ENCODE assay signal across 10 cellular contexts in the genomic region with DNA sequence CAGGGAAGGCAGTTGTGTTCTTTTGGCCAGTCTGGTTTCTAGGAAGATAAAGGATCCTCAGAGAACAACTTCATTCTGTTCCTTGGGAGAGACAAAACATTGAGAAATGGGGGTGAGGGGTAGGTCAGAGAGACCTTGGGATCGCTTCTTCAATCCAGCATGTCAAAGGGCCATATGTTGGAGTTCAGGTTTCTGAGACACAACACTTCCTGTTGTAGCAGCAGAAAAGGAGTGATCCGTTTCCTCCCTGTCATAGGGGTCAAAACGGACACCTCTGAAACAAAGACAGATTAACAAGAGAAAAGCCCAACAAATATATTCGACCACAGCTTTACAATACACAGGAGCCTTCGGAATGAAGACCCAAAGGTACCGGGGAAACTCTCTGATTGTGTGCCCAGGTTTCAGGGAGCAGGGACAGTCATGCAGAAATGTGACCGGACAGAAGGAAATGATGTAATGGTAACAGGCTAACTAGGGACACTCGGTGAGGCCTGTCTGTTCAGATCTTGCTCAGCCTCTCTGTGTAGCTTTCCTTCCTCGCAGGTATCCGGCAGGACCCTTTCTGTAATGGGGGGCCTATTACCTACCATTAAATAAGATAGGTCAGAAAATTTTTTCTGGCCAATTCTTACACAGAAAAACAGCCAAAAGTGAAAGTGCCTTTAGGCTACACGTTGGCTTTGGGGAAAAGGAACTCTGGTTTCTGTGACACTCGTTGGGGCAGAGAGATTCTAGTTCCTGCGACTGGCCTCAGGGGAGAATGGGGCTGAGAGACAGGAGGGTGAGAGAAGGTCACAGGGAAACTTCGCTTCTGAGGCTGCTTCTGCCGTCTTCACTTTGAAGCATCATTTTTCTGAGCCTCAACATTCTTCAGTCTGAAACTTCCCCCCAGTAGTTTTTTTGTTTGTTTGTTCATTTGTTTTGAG.
DNase-seq lines count a peak whose midpoint lies in the region; ATAC-seq, FAIRE-seq and TF ChIP-seq lines count a peak whose summit lies in the region.
"Had no signal": no experiment of that assay in that cellular context is flagged by ENCODE, and none has a peak within 500 bp of the region (broad histone marks: within the 10 kb centered on the region; RNA-seq: fewer than 3 reads in every experiment).

No MANE protein-coding gene starts in this region.

- H3K27ac Mint-ChIP-seq in MCF 10A (ENCODE audit: low read depth, unreplicated experiment), result peak overlapping the region; percentile 32
- H3K27ac Mint-ChIP-seq in effector memory CD8-positive, alpha-beta T cell, result no peak overlapping the region

- H3K4me3 ChIP-seq in mammary epithelial cell (replicated peaks in 1 of 3; ENCODE audit: insufficient read depth in 1 of 3, low read depth in 2 of 3, low read length in 3 of 3) (no peak overlapping the region), right atrium auricular region (no peak overlapping the region)
- H3K4me3 ChIP-seq: cardiac muscle cell had no signal

- BruUV-seq in MCF 10A (replicated peaks; lab: Mats Ljungman, UMichigan), result no TSS peak
- no TSS peak for BruUV-seq in mammary epithelial cell (replicated peaks; lab: Mats Ljungman, UMichigan)

- WGBS in mammary epithelial cell (ENCODE audit: low coverage, missing lambda C conversion rate), result 74% methylated on average over 13 of the region's 15 CpGs

- H3K4me1 ChIP-seq in mammary epithelial cell (ENCODE audit: insufficient read depth, low read length) (no peaks in the 10 kb centered on the region), right atrium auricular region (peaks cover 0 to 16% of the 10 kb centered on the region in 2 donors)

- no peaks in the 10 kb centered on the region for H4K20me1 ChIP-seq in mammary epithelial cell (ENCODE audit: insufficient read depth, low read length)

- no peaks in the 10 kb centered on the region for H3K36me3 Mint-ChIP-seq in MCF 10A (ENCODE audit: insufficient read depth, unreplicated experiment)
- no peaks in the 10 kb centered on the region for H3K36me3 Mint-ChIP-seq in effector memory CD8-positive, alpha-beta T cell (ENCODE audit: insufficient read depth)

- H3K36me3 ChIP-seq in mammary epithelial cell (ENCODE audit: insufficient read depth, low read length) (no peaks in the 10 kb centered on the region), right atrium auricular region (no peaks in the 10 kb centered on the region)
- H3K36me3 ChIP-seq: cardiac muscle cell had no signal

- peak; percentile 77 for ATAC-seq in HG03442 (IDR thresholded peaks at IDR 0.05; ENCODE audit: unreplicated experiment)
- ATAC-seq in effector memory CD8-positive, alpha-beta T cell (replicated peaks), result no peak

- H2AFZ ChIP-seq in mammary epithelial cell (ENCODE audit: low read depth, low read length), result no peak overlapping the region

- POLR2A ChIA-PET in MCF 10A (lab: Yijun Ruan, JAX), result no interaction called here

- H3K27ac ChIP-seq in mammary epithelial cell (ENCODE audit: insufficient read depth, low read depth, low read length) (no peak overlapping the region), right atrium auricular region (peak overlapping the region; percentile 33 to 47)

- no peak for FAIRE-seq in urothelium cell line (lab: Jason Lieb, UNC)

- no peak overlapping the region for H3K4me2 ChIP-seq in mammary epithelial cell (ENCODE audit: insufficient read depth, low read depth, low read length)

- H3K27me3 Mint-ChIP-seq in MCF 10A (ENCODE audit: insufficient read depth, unreplicated experiment), result no peaks in the 10 kb centered on the region
- peaks cover 0 to 11% of the 10 kb centered on the region in 2 donors for H3K27me3 Mint-ChIP-seq in effector memory CD8-positive, alpha-beta T cell

- no peaks in the 10 kb centered on the region for H3K9me3 Mint-ChIP-seq in MCF 10A (ENCODE audit: unreplicated experiment)
- H3K9me3 Mint-ChIP-seq in effector memory CD8-positive, alpha-beta T cell, result no peaks in the 10 kb centered on the region

- CTCF ChIA-PET in MCF 10A (lab: Yijun Ruan, JAX), result interaction anchor here (0.7 kb wide), 1 partner anchor 32 kb away, joined by 3 read pairs; no protein-coding TSS in a partner anchor
- CTCF ChIA-PET in mammary epithelial cell (lab: Charles Lee; ENCODE audit: low non-redundant PET), result no interaction called here

- H3K9ac ChIP-seq in mammary epithelial cell (ENCODE audit: insufficient read depth, low read length), result no peak overlapping the region

- intact Hi-C loops in MCF 10A (cut with micrococcal nuclease) (no loop called here), mammary epithelial cell (cut with micrococcal nuclease) (no loop called here)

- dilution Hi-C loops in mammary epithelial cell (cut with HindIII; ENCODE audit: low sequenced_read_pairs), result no loop called here

- no peaks in the 10 kb centered on the region for H3K9me3 ChIP-seq in mammary epithelial cell (replicated peaks; ENCODE audit: insufficient read depth, low read length)
- H3K9me3 ChIP-seq in right atrium auricular region, result no peaks in the 10 kb centered on the region

- TF ChIP-seq CTCF in MCF 10A (IDR thresholded peaks at IDR 0.05; ENCODE audit: unreplicated experiment), result no peak
- no peak for TF ChIP-seq CTCF in mammary epithelial cell (conservative IDR thresholded peaks at IDR 0.05 in 1 of 2, IDR thresholded peaks at IDR 0.05 in 1 of 2; ENCODE audit: extremely low read depth in 1 of 2, insufficient read depth in 1 of 2, low read depth in 1 of 2, low read length in 2 of 2)
- no peak for TF ChIP-seq CTCF in right atrium auricular region (IDR thresholded peaks at IDR 0.05)

- peaks cover 13% of the 10 kb centered on the region for H3K4me1 Mint-ChIP-seq in MCF 10A (ENCODE audit: insufficient read depth, unreplicated experiment)
- H3K4me1 Mint-ChIP-seq in effector memory CD8-positive, alpha-beta T cell (ENCODE audit: low read depth in 2 of 2), result no peaks in the 10 kb centered on the region

- H3K79me2 ChIP-seq in mammary epithelial cell (ENCODE audit: insufficient read depth, low read length), result no peaks in the 10 kb centered on the region

- H3K27me3 ChIP-seq in mammary epithelial cell (ENCODE audit: insufficient read depth, low read length) (no peaks in the 10 kb centered on the region), right atrium auricular region (no peaks in the 10 kb centered on the region)
- H3K27me3 ChIP-seq: cardiac muscle cell had no signal

- DNase-seq in MCF 10A (ENCODE audit: unreplicated experiment) (no peak), mammary epithelial cell (no peak), right atrium auricular region (ENCODE audit: low spot score) (no peak), urothelium cell line (ENCODE audit: low spot score) (no peak), NCI-H2171 (lab: John Stamatoyannopoulos, UW) (no peak)
- no peak for DNase-seq in activated CD4-positive, alpha-beta T cell treated with anti-CD3 and anti-CD28 coated beads for 1 hour
- no peak for DNase-seq in effector memory CD8-positive, alpha-beta T cell
- DNase-seq: 8988T had no signal

- H3K4me3 Mint-ChIP-seq in MCF 10A (ENCODE audit: unreplicated experiment), result no peak overlapping the region
- no peak overlapping the region for H3K4me3 Mint-ChIP-seq in effector memory CD8-positive, alpha-beta T cell

- in situ Hi-C loops in mammary epithelial cell (cut with MboI; ENCODE audit: low sequenced_read_pairs in 2 of 2), result no loop called here
